ENCODE assay signal across 29 cellular contexts in the genomic region with DNA sequence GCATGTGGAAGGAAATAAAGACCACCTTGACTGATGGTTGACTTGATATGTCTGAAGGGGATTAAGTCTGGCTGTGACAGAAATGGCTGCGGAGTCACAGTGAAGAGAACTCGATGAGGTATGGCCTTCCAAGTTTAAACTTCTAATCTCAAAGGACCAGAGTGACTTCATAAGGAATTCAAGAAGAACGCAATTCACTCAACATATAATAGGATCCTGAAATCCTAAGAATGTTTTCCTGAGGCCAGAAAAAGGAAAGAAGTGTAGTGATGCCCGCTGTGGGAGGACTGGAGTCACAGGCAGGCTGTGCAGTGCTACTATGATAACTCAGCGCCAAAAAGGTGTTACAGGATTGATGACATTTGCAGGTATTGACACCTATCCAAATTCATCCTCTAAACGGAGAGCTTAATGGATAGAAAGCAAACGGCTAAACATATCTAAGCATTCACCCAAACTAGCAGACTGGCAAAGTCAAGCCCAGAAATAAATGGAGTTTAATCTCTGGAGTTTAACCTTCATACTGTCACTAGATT.
"Had no signal": no experiment of that assay in that cellular context is flagged by ENCODE, and none has a peak within 500 bp of the region (broad histone marks: within the 10 kb centered on the region; RNA-seq: fewer than 3 reads in every experiment).

No MANE protein-coding gene starts in this region.

- H3K4me3 ChIP-seq: breast epithelium, ovary, prostate gland, sigmoid colon, tibial nerve had no signal

- ATAC-seq: activated CD8-positive, alpha-beta memory T cell treated with anti-CD3 and anti-CD28 coated beads, Interleukin-2, amount 10 ng/mL, durations not matched to agents 7 days and 5 days; activated CD8-positive, alpha-beta T cell treated with anti-CD3 and anti-CD28 coated beads for 36 hours; activated naive CD8-positive, alpha-beta T cell treated with anti-CD3 and anti-CD28 coated beads, Interleukin-2, amount 50 U/mL, for 24 hours; left colon; natural killer cell treated with Interleukin-12 subunit alpha and Interleukin-12 subunit beta and Interleukin-15 and Interleukin-18, amount 100 ng/mL, for 72 hours; T-helper 17 cell had no signal

- H3K4me3 Mint-ChIP-seq: activated CD8-positive, alpha-beta memory T cell treated with anti-CD3 and anti-CD28 coated beads, Interleukin-2, amount 10 ng/mL, durations not matched to agents 7 days and 5 days; activated CD8-positive, alpha-beta T cell treated with anti-CD3 and anti-CD28 coated beads for 36 hours; activated naive CD4-positive, alpha-beta T cell treated with anti-CD3 and anti-CD28 coated beads, Interleukin-2, amount 50 U/mL, for 24 hours; activated naive CD8-positive, alpha-beta T cell treated with anti-CD3 and anti-CD28 coated beads, Interleukin-2, amount 50 U/mL, for 24 hours; immature natural killer cell; natural killer cell treated with Interleukin-12 subunit alpha and Interleukin-12 subunit beta and Interleukin-15 and Interleukin-18, amount 100 ng/mL, for 72 hours; T-helper 17 cell had no signal

- H3K27ac ChIP-seq: breast epithelium, ovary, prostate gland, sigmoid colon, tibial nerve, WERI-Rb-1 had no signal

- H3K4me1 ChIP-seq: breast epithelium, prostate gland, tibial nerve had no signal

- H3K4me1 Mint-ChIP-seq: activated naive CD4-positive, alpha-beta T cell treated with anti-CD3 and anti-CD28 coated beads, Interleukin-2, amount 50 U/mL, for 24 hours; immature natural killer cell; T-helper 17 cell had no signal

- H3K27ac Mint-ChIP-seq: activated CD8-positive, alpha-beta memory T cell treated with anti-CD3 and anti-CD28 coated beads, Interleukin-2, amount 10 ng/mL, durations not matched to agents 7 days and 5 days; activated CD8-positive, alpha-beta T cell treated with anti-CD3 and anti-CD28 coated beads for 36 hours; activated naive CD4-positive, alpha-beta T cell treated with anti-CD3 and anti-CD28 coated beads, Interleukin-2, amount 50 U/mL, for 24 hours; activated naive CD8-positive, alpha-beta T cell treated with anti-CD3 and anti-CD28 coated beads, Interleukin-2, amount 50 U/mL, for 24 hours; activated T-helper 2 cell treated with anti-CD3 and anti-CD28 coated beads, Interferon-gamma antibody, Interleukin-2, Interleukin-4, amounts not matched to agents 10 μg/mL and 5 μg/mL and 100 μg/mL, durations not matched to agents 14 hours and 24 hours and 36 hours; immature natural killer cell; natural killer cell treated with Interleukin-12 subunit alpha and Interleukin-12 subunit beta and Interleukin-15 and Interleukin-18, amount 100 ng/mL, for 72 hours; T-helper 17 cell had no signal

- H3K36me3 ChIP-seq: breast epithelium, ovary, prostate gland, sigmoid colon, tibial nerve, WERI-Rb-1 had no signal

- DNase-seq: activated CD4-positive, alpha-beta T cell treated with anti-CD3 and anti-CD28 coated beads, Interleukin-2, amount 50 U/mL, for 1 hour; activated CD4-positive, CD25-positive, alpha-beta regulatory T cell treated with anti-CD3 and anti-CD28 coated beads, Interleukin-2, amount 50 U/mL, for 72 hours; activated CD8-positive, alpha-beta memory T cell treated with anti-CD3 and anti-CD28 coated beads, Interleukin-2, amount 10 ng/mL, durations not matched to agents 7 days and 5 days; activated CD8-positive, alpha-beta T cell treated with anti-CD3 and anti-CD28 coated beads for 36 hours; activated naive CD8-positive, alpha-beta T cell treated with anti-CD3 and anti-CD28 coated beads, Interleukin-2, amount 50 U/mL, for 24 hours; activated T-cell treated with anti-CD3 and anti-CD28 coated beads, Interleukin-2, amount 50 U/mL, for 48 hours; amygdala; central memory CD4-positive, alpha-beta T cell; foreskin fibroblast; head of caudate nucleus; hypothalamus; immature natural killer cell; kidney; left colon; ovary; retina; sigmoid colon; small intestine; stimulated activated CD4-positive, alpha-beta T cell treated with anti-CD3 and anti-CD28 coated beads, Interleukin-4, amount 100 ng/mL, for 24 hours; stimulated activated naive CD4-positive, alpha-beta T cell; T-helper 17 cell; T1000; WERI-Rb-1 had no signal

- H3K9me3 ChIP-seq: breast epithelium, ovary, prostate gland, sigmoid colon had no signal

- H3K27me3 ChIP-seq: breast epithelium, ovary, sigmoid colon, tibial nerve had no signal

- H3K9me3 Mint-ChIP-seq: activated CD8-positive, alpha-beta T cell treated with anti-CD3 and anti-CD28 coated beads for 36 hours; activated naive CD4-positive, alpha-beta T cell treated with anti-CD3 and anti-CD28 coated beads, Interleukin-2, amount 50 U/mL, for 24 hours; activated naive CD8-positive, alpha-beta T cell treated with anti-CD3 and anti-CD28 coated beads, Interleukin-2, amount 50 U/mL, for 24 hours; activated T-helper 2 cell treated with anti-CD3 and anti-CD28 coated beads, Interferon-gamma antibody, Interleukin-2, Interleukin-4, amounts not matched to agents 10 μg/mL and 5 μg/mL and 100 μg/mL, durations not matched to agents 14 hours and 24 hours and 36 hours; immature natural killer cell; natural killer cell treated with Interleukin-12 subunit alpha and Interleukin-12 subunit beta and Interleukin-15 and Interleukin-18, amount 100 ng/mL, for 72 hours had no signal
